Comparison of ENCODE assay signal across 2 cellular contexts in genomic region chr2:192082121-192082520, GRCh38.
TF ChIP-seq lines count a peak whose summit lies in the region.

No MANE protein-coding gene starts in this region.

TF ChIP-seq in GM23338, 12 proteins besides CTCF, POLR2A, EP300 and RAD21 (continued from another document):
- TF ChIP-seq ETS1 (IDR thresholded peaks at IDR 0.05) = no peak
- no peak for TF ChIP-seq JUNB (IDR thresholded peaks at IDR 0.05; ENCODE audit: unreplicated experiment)
- no peak for TF ChIP-seq ZNF331 (CRISPR knock-in tag; IDR thresholded peaks at IDR 0.05; ENCODE audit: low read depth)
- TF ChIP-seq STAT1 (IDR thresholded peaks at IDR 0.05; ENCODE audit: unreplicated experiment) = no peak
- TF ChIP-seq POLR2AphosphoS5 (IDR thresholded peaks at IDR 0.05; ENCODE audit: low read depth) = no peak
- TF ChIP-seq REST (IDR thresholded peaks at IDR 0.05; ENCODE audit: unreplicated experiment) = no peak
- TF ChIP-seq ZNF462 (CRISPR knock-in tag; IDR thresholded peaks at IDR 0.05) = no peak

TF ChIP-seq in endothelial cell of umbilical vein, 7 proteins besides CTCF, POLR2A, EP300 and RAD21 (continued from another document):
- TF ChIP-seq MAX (IDR thresholded peaks at IDR 0.05; ENCODE audit: insufficient read depth, insufficient read length) = no peak
- no peak for TF ChIP-seq MYC (IDR thresholded peaks at IDR 0.05; ENCODE audit: low read depth, low read length)
- TF ChIP-seq FOS (IDR thresholded peaks at IDR 0.05; ENCODE audit: borderline replicate concordance, insufficient read depth, low read length) = no peak
